In genomic region chr22:42770941-42771647, GRCh38 we compare ENCODE assay signal across 1 cellular context.
TF ChIP-seq lines count a peak whose summit lies in the region.

No MANE protein-coding gene starts in this region.

TF ChIP-seq in HepG2, 621 proteins besides CTCF, POLR2A, EP300 and RAD21:
- TF ChIP-seq ZNF790 (CRISPR knock-in tag; IDR thresholded peaks at IDR 0.05; ENCODE audit: borderline replicate concordance) (no peak), FIP1L1 (IDR thresholded peaks at IDR 0.05; ENCODE audit: borderline replicate concordance, insufficient read depth, low read depth, low read length) (no peak), PRMT3 (CRISPR knock-in tag; IDR thresholded peaks at IDR 0.05; ENCODE audit: borderline replicate concordance, low read depth) (no peak), GABPB1 (CRISPR knock-in tag; IDR thresholded peaks at IDR 0.05) (no peak), RERE (CRISPR knock-in tag; IDR thresholded peaks at IDR 0.05; ENCODE audit: low read depth) (no peak), NAIF1 (CRISPR knock-in tag; IDR thresholded peaks at IDR 0.05; ENCODE audit: borderline replicate concordance) (no peak), KDM5B (CRISPR knock-in tag; IDR thresholded peaks at IDR 0.05; ENCODE audit: borderline replicate concordance) (no peak), ELF4 (CRISPR knock-in tag; IDR thresholded peaks at IDR 0.05; ENCODE audit: borderline replicate concordance) (no peak), WIZ (CRISPR knock-in tag; IDR thresholded peaks at IDR 0.05) (no peak), ZNF782 (CRISPR knock-in tag; IDR thresholded peaks at IDR 0.05; ENCODE audit: borderline replicate concordance) (no peak), DNMT1 (CRISPR knock-in tag; IDR thresholded peaks at IDR 0.05) (no peak)
- TF ChIP-seq, protein P1, sequence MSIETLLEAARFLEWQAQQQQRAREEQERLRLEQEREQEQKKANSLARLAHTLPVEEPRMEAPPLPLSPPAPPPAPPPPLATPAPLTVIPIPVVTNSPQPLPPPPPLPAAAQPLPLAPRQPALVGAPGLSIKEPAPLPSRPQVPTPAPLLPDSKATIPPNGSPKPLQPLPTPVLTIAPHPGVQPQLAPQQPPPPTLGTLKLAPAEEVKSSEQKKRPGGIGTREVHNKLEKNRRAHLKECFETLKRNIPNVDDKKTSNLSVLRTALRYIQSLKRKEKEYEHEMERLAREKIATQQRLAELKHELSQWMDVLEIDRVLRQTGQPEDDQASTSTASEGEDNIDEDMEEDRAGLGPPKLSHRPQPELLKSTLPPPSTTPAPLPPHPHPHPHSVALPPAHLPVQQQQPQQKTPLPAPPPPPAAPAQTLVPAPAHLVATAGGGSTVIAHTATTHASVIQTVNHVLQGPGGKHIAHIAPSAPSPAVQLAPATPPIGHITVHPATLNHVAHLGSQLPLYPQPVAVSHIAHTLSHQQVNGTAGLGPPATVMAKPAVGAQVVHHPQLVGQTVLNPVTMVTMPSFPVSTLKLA (IDR thresholded peaks at IDR 0.05), result no peak
